ENCODE assay signal across 11 cellular contexts in genomic region chr7:55545496-55545895, GRCh38. TPM values are rescaled to one million over a fixed set of nuclear protein-coding genes. Genes with fewer than 3 reads are reported as not detected.
DNase-seq lines count a peak whose midpoint lies in the region; ATAC-seq and TF ChIP-seq lines count a peak whose summit lies in the region.
"Had no signal": no experiment of that assay in that cellular context is flagged by ENCODE, and none has a peak within 500 bp of the region (broad histone marks: within the 10 kb centered on the region; RNA-seq: fewer than 3 reads in every experiment).

No MANE protein-coding gene starts in this region.

- H2BK120ac ChIP-seq in neuronal stem cell (ENCODE audit: low read depth, low read length): peak overlapping the region; percentile 43

- peak; percentile 33 for TF ChIP-seq CTCF in choroid plexus epithelial cell (conservative IDR thresholded peaks at IDR 0.05; ENCODE audit: low read depth, low read length)

- H3K79me1 ChIP-seq in neuronal stem cell (ENCODE audit: low read depth, low read length): peaks cover 5% of the 10 kb centered on the region

- H2AK5ac ChIP-seq in neuronal stem cell (ENCODE audit: low read depth, low read length): no peak overlapping the region

- H2BK5ac ChIP-seq in neuronal stem cell (ENCODE audit: low read length): no peak overlapping the region

- no peak overlapping the region for H3K9ac ChIP-seq in neuronal stem cell (ENCODE audit: low read depth, low read length, poor library complexity)

- no peak for ATAC-seq in HG02852 (IDR thresholded peaks at IDR 0.05; ENCODE audit: unreplicated experiment)

- H3K4ac ChIP-seq in neuronal stem cell (ENCODE audit: low read length): no peak overlapping the region

- DNase-seq in Daoy (ENCODE audit: low read depth) (peak; percentile 93), M059J (ENCODE audit: low read depth) (peak; percentile 95), choroid plexus epithelial cell (ENCODE audit: low read depth) (peak; percentile 64), neuronal stem cell (ENCODE audit: low spot score) (no peak), 8988T (no peak), NCI-H510A (lab: John Stamatoyannopoulos, UW) (no peak)
- DNase-seq: kidney, NCI-H1092 had no signal

- H2AFZ ChIP-seq in neuronal stem cell (ENCODE audit: low read length): no peak overlapping the region

- no peak overlapping the region for H3K14ac ChIP-seq in neuronal stem cell (ENCODE audit: low read length)

- H4K91ac ChIP-seq in neuronal stem cell (ENCODE audit: low read depth, low read length, poor library complexity): no peak overlapping the region

- WGBS in neuronal stem cell (ENCODE audit: extremely low coverage in 2 of 2, insufficient read length in 2 of 2, insufficient replicate concordance in 1 of 2), 2 donors: no CpG with 5 or more reads among the region's 6 CpGs

- H3K4me3 ChIP-seq in choroid plexus epithelial cell (ENCODE audit: low read depth, low read length) (no peak overlapping the region), neuronal stem cell (ENCODE audit: low read length in 2 of 2) (no peak overlapping the region)
- H3K4me3 ChIP-seq: coronary artery, skin epidermis had no signal

- H3K27me3 ChIP-seq in neuronal stem cell (ENCODE audit: control insufficient read depth in 3 of 3, insufficient read depth in 3 of 3, low read depth in 1 of 3, low read length in 3 of 3): no peaks in the 10 kb centered on the region

- no peak overlapping the region for H3K27ac ChIP-seq in neuronal stem cell (replicated peaks; ENCODE audit: low read length)
- H3K27ac ChIP-seq: coronary artery, skin epidermis had no signal

- peaks cover 0 to 13% of the 10 kb centered on the region in 2 donors for H3K36me3 ChIP-seq in neuronal stem cell (replicated peaks in 1 of 2; ENCODE audit: control insufficient read depth in 2 of 2, insufficient read depth in 2 of 2, low read length in 2 of 2)

- no peak overlapping the region for H3K18ac ChIP-seq in neuronal stem cell (ENCODE audit: low read length)

- no peak overlapping the region for H2BK12ac ChIP-seq in neuronal stem cell (ENCODE audit: low read length)

- no peak overlapping the region for H3K23ac ChIP-seq in neuronal stem cell (ENCODE audit: low read depth, low read length, poor library complexity)

- peaks cover 0 to 4% of the 10 kb centered on the region in 2 donors for H3K9me3 ChIP-seq in neuronal stem cell (replicated peaks in 1 of 2; ENCODE audit: control insufficient read depth in 2 of 2, insufficient read depth in 1 of 2, low read depth in 1 of 2, low read length in 2 of 2)

- no peak overlapping the region for H3K4me2 ChIP-seq in neuronal stem cell (ENCODE audit: insufficient read depth, low read length, poor library complexity, severe bottlenecking)

- H2BK15ac ChIP-seq in neuronal stem cell (ENCODE audit: low read length): no peak overlapping the region

- H3K4me1 ChIP-seq in neuronal stem cell (ENCODE audit: control insufficient read depth in 2 of 2, insufficient read depth in 1 of 2, low read depth in 1 of 2, low read length in 2 of 2): peaks cover 0 to 9% of the 10 kb centered on the region in 2 donors

- no peak overlapping the region for H4K8ac ChIP-seq in neuronal stem cell (ENCODE audit: low read depth, low read length)

RNA-seq across cellular contexts. Expression of gene VOPP1, which starts 26.8 kb away (rescaled TPM):
- 144 and 170 TPM in 2 replicates for total RNA-seq in Daoy (2014; rRNA removed; shearing (Covaris generic))
- 71.2 and 89.5 TPM in 2 replicates for total RNA-seq in M059J (2014; rRNA removed; shearing (Covaris generic))
- polyA plus RNA-seq in neuronal stem cell (2013, experiment 1 of 2): 38.1 TPM
- 37.8 TPM for polyA plus RNA-seq in neuronal stem cell (2013, experiment 2 of 2)

Comparison
In these comparisons a context has a peak if more than half of its experiments do, and no peak if none do; other contexts are left out.
1. DNase-seq: peak in Daoy (single experiment), M059J (single experiment) and choroid plexus epithelial cell (single experiment); none in neuronal stem cell (single experiment), 8988T (single experiment) and NCI-H510A (single experiment).